8 cellular contexts compared by ENCODE assay signal in genomic region chr14:74905595-74906142, GRCh38. TPM values are rescaled to one million over a fixed set of nuclear protein-coding genes. Genes with fewer than 3 reads are reported as not detected.
DNase-seq lines count a peak whose midpoint lies in the region; ATAC-seq and TF ChIP-seq lines count a peak whose summit lies in the region.

No MANE protein-coding gene starts in this region.

- no peak overlapping the region for H2AK5ac ChIP-seq in IMR-90 (ENCODE audit: low read depth, low read length)

- H3K27ac ChIP-seq in IMR-90 (ENCODE audit: insufficient read depth, low read length): no peak overlapping the region

- no peak overlapping the region for H3K4me3 ChIP-seq in IMR-90 (ENCODE audit: insufficient read depth, low read depth, low read length)

- H3K9me3 ChIP-seq in IMR-90 (ENCODE audit: control insufficient read depth, insufficient read depth, low read length) (no peaks in the 10 kb centered on the region), T-helper 17 cell (ENCODE audit: control insufficient read depth, low read length, poor library complexity, severe bottlenecking) (no peaks in the 10 kb centered on the region)

- H2BK15ac ChIP-seq in IMR-90 (ENCODE audit: low read depth, low read length): no peak overlapping the region

- peaks cover 3% of the 10 kb centered on the region for H3K4me1 Mint-ChIP-seq in T-helper 17 cell

- no peak overlapping the region for H4K5ac ChIP-seq in IMR-90 (ENCODE audit: low read depth, low read length)

- no peaks in the 10 kb centered on the region for H3K27me3 ChIP-seq in IMR-90 (ENCODE audit: control insufficient read depth, insufficient read depth, low read length)

- H3K36me3 ChIP-seq in IMR-90 (ENCODE audit: control insufficient read depth, insufficient read depth, low read length): peaks cover 27% of the 10 kb centered on the region

- no TSS peak for BruUV-seq in IMR-90 (replicated peaks; lab: Mats Ljungman, UMichigan)

- no peaks in the 10 kb centered on the region for H3K79me1 ChIP-seq in IMR-90 (ENCODE audit: low read depth in 1 of 2, low read length in 2 of 2)

- no peak overlapping the region for H3K4me2 ChIP-seq in IMR-90 (ENCODE audit: low read depth, low read length)

- CTCF ChIA-PET in IMR-90 (lab: Yijun Ruan, JAX): interaction anchor here (0.5 to 2.9 kb wide), 13 partner anchors 12 to 1451 kb away, joined by 3 to 46 read pairs (median 4); partner anchors contain the start of gene RPS6KL1

- H3K4me1 ChIP-seq in IMR-90 (ENCODE audit: control insufficient read depth, insufficient read depth, low read length): no peaks in the 10 kb centered on the region; the same call in 1 of the 2 replicates

- TF ChIP-seq RAD21 in IMR-90 (IDR thresholded peaks at IDR 0.05; ENCODE audit: low read length): peak; percentile 67

- H3K4me3 Mint-ChIP-seq in T-helper 17 cell: no peak overlapping the region

- 96% methylated on average over 4 of the region's 14 CpGs; no CpG with 5 or more reads in 1 of the 2 experiments for WGBS in IMR-90 (ENCODE audit: extremely low coverage in 2 of 2, insufficient read length in 1 of 2), 2 experiments

- TF ChIP-seq POLR2A in IMR-90 (IDR thresholded peaks at IDR 0.05; ENCODE audit: low read depth, low read length): no peak

- no peak overlapping the region for H2BK5ac ChIP-seq in IMR-90 (ENCODE audit: low read depth, low read length, poor library complexity, severe bottlenecking)

- no peaks in the 10 kb centered on the region for H3K36me3 Mint-ChIP-seq in T-helper 17 cell (ENCODE audit: low read depth)

- no peak overlapping the region for H2AFZ ChIP-seq in IMR-90 (replicated peaks; ENCODE audit: low read length, poor library complexity)

- peaks cover 3% of the 10 kb centered on the region; the same call in 1 of the 2 replicates for H3K9me1 ChIP-seq in IMR-90 (ENCODE audit: insufficient read depth, low read length)

- ATAC-seq in IMR-90 (ENCODE audit: low read depth) (peak; percentile 76), T-helper 17 cell (peak; percentile 75), GM19035 (IDR thresholded peaks at IDR 0.05; ENCODE audit: unreplicated experiment) (no peak), GM21528 (IDR thresholded peaks at IDR 0.05; ENCODE audit: low FRiP score, unreplicated experiment) (no peak)

- H2BK120ac ChIP-seq in IMR-90 (ENCODE audit: low read depth, low read length): no peak overlapping the region

- H3K27ac Mint-ChIP-seq in T-helper 17 cell: peak overlapping the region; percentile 47

- peak; percentile 7 for DNase-seq in DMS114 treated with DMSO at 0.1 percent for 48 hours (lab: John Stamatoyannopoulos, UW; ENCODE audit: unreplicated experiment)
- peak; percentile 34 for DNase-seq in IMR-90
- DNase-seq in T-helper 17 cell: peak; percentile 65 to 83 (median 69)
- peak; percentile 14 for DNase-seq in amniotic stem cell (lab: John Stamatoyannopoulos, UW)
- peak; percentile 78 for DNase-seq in hepatic stellate cell (ENCODE audit: low spot score)
- DNase-seq in stimulated activated CD4-positive, alpha-beta T cell treated with anti-CD3 and anti-CD28 coated beads, Interleukin-12 subunit alpha, Interleukin-12 subunit beta, amount 100 ng/mL, for 24 hours (ENCODE audit: low read depth in 2 of 2): peak; percentile 63 to 78

- H3K27me3 Mint-ChIP-seq in T-helper 17 cell: no peaks in the 10 kb centered on the region

- TF ChIP-seq CTCF in IMR-90 (conservative IDR thresholded peaks at IDR 0.05; ENCODE audit: low read depth, low read length): peak; percentile 86

- H4K20me1 ChIP-seq in IMR-90 (ENCODE audit: insufficient read depth, low read length): peaks cover 8% of the 10 kb centered on the region

- H4K91ac ChIP-seq in IMR-90 (ENCODE audit: insufficient read depth, low read depth, low read length): no peak overlapping the region

- H3K56ac ChIP-seq in IMR-90 (ENCODE audit: extremely low read depth, insufficient read depth, low read length): no peak overlapping the region

- H2AK9ac ChIP-seq in IMR-90 (replicated peaks; ENCODE audit: low read depth, low read length, poor library complexity): no peak overlapping the region

- H3K9ac ChIP-seq in IMR-90 (ENCODE audit: low read depth, low read length): no peak overlapping the region

- no peak overlapping the region for H3K4ac ChIP-seq in IMR-90 (ENCODE audit: low read depth, low read length)

- no peak overlapping the region for H4K8ac ChIP-seq in IMR-90 (ENCODE audit: low read depth in 2 of 2, low read length in 2 of 2)

- no peak overlapping the region for H3K14ac ChIP-seq in IMR-90 (replicated peaks; ENCODE audit: low read depth, low read length)

- POLR2A ChIA-PET in IMR-90 (lab: Charles Lee; ENCODE audit: unreplicated experiment): interaction anchor here (0.6 to 1.6 kb wide), 2 partner anchors 45 to 189 kb away, joined by 3 to 4 read pairs; no protein-coding TSS in a partner anchor

- dilution Hi-C loops in IMR-90 (cut with HindIII; ENCODE audit: low sequenced_read_pairs, unreplicated experiment): no loop called here

- intact Hi-C loops in IMR-90 (cut with micrococcal nuclease): loop anchor here (1.0 kb wide), 1 partner anchor 44 kb away; no protein-coding TSS in a partner anchor

- H3K23ac ChIP-seq in IMR-90 (ENCODE audit: low read depth, low read length): no peak overlapping the region

- H2BK20ac ChIP-seq in IMR-90 (ENCODE audit: low read depth, low read length): no peak overlapping the region

- no peak overlapping the region for H3K18ac ChIP-seq in IMR-90 (ENCODE audit: low read depth, low read length)

- in situ Hi-C loops in IMR-90 (cut with MboI; ENCODE audit: low sequenced_read_pairs): no loop called here

TF ChIP-seq in IMR-90, 13 proteins besides CTCF, POLR2A, EP300 and RAD21:
- TF ChIP-seq MAZ (IDR thresholded peaks at IDR 0.05; ENCODE audit: borderline replicate concordance, low read depth, low read length) (peak; percentile 52; the same call in 1 of the 2 replicates), BHLHE40 (IDR thresholded peaks at IDR 0.05; ENCODE audit: low read depth, low read length) (peak; percentile 65; the same call in 1 of the 2 replicates), USF2 (IDR thresholded peaks at IDR 0.05; ENCODE audit: low read depth, low read length) (peak; percentile 64; the same call in 1 of the 2 replicates), RFX5 (IDR thresholded peaks at IDR 0.05; ENCODE audit: low read depth, low read length) (no peak), NFE2L2 (IDR thresholded peaks at IDR 0.05; ENCODE audit: low read depth, low read length) (no peak), RCOR1 (IDR thresholded peaks at IDR 0.05; ENCODE audit: insufficient replicate concordance, low read length) (no peak), MXI1 (IDR thresholded peaks at IDR 0.05; ENCODE audit: borderline replicate concordance, low read depth, low read length) (peak; percentile 98), SMC3 (IDR thresholded peaks at IDR 0.05; ENCODE audit: low read depth, low read length) (peak; percentile 86)
TF ChIP-seq in IMR-90: peak in this region for 5.

RNA-seq across cellular contexts. Expression of gene RPS6KL1, which starts 17.4 kb away (rescaled TPM):
- total RNA-seq in IMR-90 (2012; rRNA removed) (0.72 and 1.1 TPM in 2 replicates), T-helper 17 cell (1 to 10 TPM; 1.0 to 1.9 TPM)
- polyA plus RNA-seq in IMR-90 (2012; rRNA removed): 1.2 and 1.7 TPM in 2 replicates
- 0.44 and 0.67 TPM in 2 replicates for polyA plus RNA-seq in IMR-90 (2012; cell fraction: cytosol; rRNA removed)
- polyA plus RNA-seq in IMR-90 (2012; cell fraction: nucleus; rRNA removed; ENCODE audit: low replicate concordance): 3.6 and 5.3 TPM in 2 replicates

RNA-seq across cellular contexts. Expression of gene DLST, which starts 24.0 kb away (rescaled TPM):
- total RNA-seq in IMR-90 (2012; rRNA removed): 58.6 and 63.0 TPM in 2 replicates
- polyA plus RNA-seq in IMR-90 (2012; rRNA removed): 119 and 132 TPM in 2 replicates
- 71.7 and 111 TPM in 2 replicates for polyA plus RNA-seq in IMR-90 (2012; cell fraction: cytosol; rRNA removed)
- 85.7 and 132 TPM in 2 replicates for polyA plus RNA-seq in IMR-90 (2012; cell fraction: nucleus; rRNA removed; ENCODE audit: low replicate concordance)
- 100 to 1,000 TPM; 127 to 134 TPM for total RNA-seq in T-helper 17 cell

RNA-seq across cellular contexts. Expression of gene PROX2, which starts 29.7 kb away (rescaled TPM):
- not detected in 2 replicates for total RNA-seq in IMR-90 (2012; rRNA removed)
- not detected in 2 replicates for polyA plus RNA-seq in IMR-90 (2012; rRNA removed)
- not detected in 2 replicates for polyA plus RNA-seq in IMR-90 (2012; cell fraction: cytosol; rRNA removed)
- not detected in 2 replicates for polyA plus RNA-seq in IMR-90 (2012; cell fraction: nucleus; rRNA removed; ENCODE audit: low replicate concordance)
- not detected for total RNA-seq in T-helper 17 cell

RNA-seq across cellular contexts. Expression of gene PGF, which starts 49.7 kb away (rescaled TPM):
- total RNA-seq in IMR-90 (2012; rRNA removed) (0.28 and 0.36 TPM in 2 replicates), T-helper 17 cell (not detected)
- polyA plus RNA-seq in IMR-90 (2012; rRNA removed): 0.39 and 0.42 TPM in 2 replicates
- 0.21 and 1.0 TPM in 2 replicates for polyA plus RNA-seq in IMR-90 (2012; cell fraction: cytosol; rRNA removed)
- polyA plus RNA-seq in IMR-90 (2012; cell fraction: nucleus; rRNA removed; ENCODE audit: low replicate concordance): 0.28 and 0.52 TPM in 2 replicates

Comparison
In these comparisons a context has a peak if more than half of its experiments do, and no peak if none do; other contexts are left out.
1. DNase-seq: peak in every context shown above with its lines; median percentile 78 in hepatic stellate cell; 70 in stimulated activated CD4-positive, alpha-beta T cell treated with anti-CD3 and anti-CD28 coated beads, Interleukin-12 subunit alpha, Interleukin-12 subunit beta, amount 100 ng/mL, for 24 hours; 69 in T-helper 17 cell; 34 in IMR-90; 14 in amniotic stem cell; 7 in DMS114 treated with DMSO at 0.1 percent for 48 hours.
2. ATAC-seq: peak in IMR-90 (single experiment) and T-helper 17 cell (single experiment); none in GM19035 (single experiment) and GM21528 (single experiment).